In genomic region chr2:206328979-206329378, GRCh38 we compare ENCODE assay signal across 22 cellular contexts.
"Had no signal": no experiment of that assay in that cellular context is flagged by ENCODE, and none has a peak within 500 bp of the region (broad histone marks: within the 10 kb centered on the region; RNA-seq: fewer than 3 reads in every experiment).

No MANE protein-coding gene starts in this region.

- H3K36me3 Mint-ChIP-seq: activated naive CD4-positive, alpha-beta T cell treated with anti-CD3 and anti-CD28 coated beads, Interleukin-2, amount 50 U/mL, for 72 hours; naive B cell; type B pancreatic cell had no signal

- H3K4me1 ChIP-seq: esophagus squamous epithelium had no signal

- H3K36me3 ChIP-seq: esophagus squamous epithelium, neutrophil, WERI-Rb-1 had no signal

- H3K4me1 Mint-ChIP-seq: activated CD4-positive, alpha-beta memory T cell treated with anti-CD3 and anti-CD28 coated beads, Interleukin-2, amount 10 ng/mL, durations not matched to agents 7 days and 5 days; activated CD4-positive, alpha-beta T cell treated with anti-CD3 and anti-CD28 coated beads for 36 hours; naive B cell had no signal

- H3K9me3 Mint-ChIP-seq: activated CD4-positive, alpha-beta memory T cell treated with anti-CD3 and anti-CD28 coated beads, Interleukin-2, amount 10 ng/mL, durations not matched to agents 7 days and 5 days; activated T-cell treated with anti-CD3 and anti-CD28 coated beads, Interleukin-2, amount 50 U/mL, for 72 hours; T-helper 1 cell treated with Interleukin-12 subunit alpha and Interleukin-12 subunit beta and Interleukin-4 antibody, amounts not matched to agents 30 μg/mL and 1 μg/mL, for 36 hours; type B pancreatic cell had no signal

- H3K4me3 ChIP-seq: esophagus squamous epithelium, lung had no signal

- H3K27me3 ChIP-seq: esophagus squamous epithelium, neutrophil had no signal

- H3K4me3 Mint-ChIP-seq: activated CD4-positive, alpha-beta memory T cell treated with anti-CD3 and anti-CD28 coated beads, Interleukin-2, amount 10 ng/mL, durations not matched to agents 7 days and 5 days; activated CD4-positive, alpha-beta T cell treated with anti-CD3 and anti-CD28 coated beads for 36 hours; activated T-cell treated with anti-CD3 and anti-CD28 coated beads, Interleukin-2, amount 50 U/mL, for 72 hours; naive B cell; T-helper 1 cell treated with Interleukin-12 subunit alpha and Interleukin-12 subunit beta and Interleukin-4 antibody, amounts not matched to agents 30 μg/mL and 1 μg/mL, for 36 hours; type B pancreatic cell had no signal

- DNase-seq: activated CD4-positive, alpha-beta memory T cell treated with anti-CD3 and anti-CD28 coated beads, Interleukin-2, amount 10 ng/mL, durations not matched to agents 7 days and 5 days; activated CD4-positive, alpha-beta T cell treated with anti-CD3 and anti-CD28 coated beads for 36 hours; activated CD8-positive, alpha-beta memory T cell treated with anti-CD3 and anti-CD28 coated beads, Interleukin-2, amount 50 U/mL, for 4 hours; activated gamma-delta T cell; activated T-cell treated with anti-CD3 and anti-CD28 coated beads, Interleukin-2, amount 50 U/mL, for 72 hours; amniotic stem cell; esophagus squamous epithelium; foreskin fibroblast; islet precursor cell; midbrain; naive B cell; right cardiac atrium; small intestine; stimulated activated CD4-positive, alpha-beta T cell treated with anti-CD3 and anti-CD28 coated beads, Interleukin-4, amount 100 ng/mL, for 24 hours; stimulated activated naive CD4-positive, alpha-beta T cell treated with Interleukin-2 at 50 U/mL for 16 hours; substantia nigra; WERI-Rb-1 had no signal

- H3K9me3 ChIP-seq: esophagus squamous epithelium, neutrophil had no signal

- H3K27ac ChIP-seq: esophagus squamous epithelium, neutrophil, WERI-Rb-1 had no signal

- H3K27ac Mint-ChIP-seq: activated CD4-positive, alpha-beta memory T cell treated with anti-CD3 and anti-CD28 coated beads, Interleukin-2, amount 10 ng/mL, durations not matched to agents 7 days and 5 days; activated CD4-positive, alpha-beta T cell treated with anti-CD3 and anti-CD28 coated beads for 36 hours; activated naive CD4-positive, alpha-beta T cell treated with anti-CD3 and anti-CD28 coated beads, Interleukin-2, amount 50 U/mL, for 72 hours; activated T-cell treated with anti-CD3 and anti-CD28 coated beads, Interleukin-2, amount 50 U/mL, for 72 hours; naive B cell; T-helper 1 cell treated with Interleukin-12 subunit alpha and Interleukin-12 subunit beta and Interleukin-4 antibody, amounts not matched to agents 30 μg/mL and 1 μg/mL, for 36 hours; type B pancreatic cell had no signal

- ATAC-seq: activated CD4-positive, alpha-beta T cell treated with anti-CD3 and anti-CD28 coated beads for 36 hours; activated naive CD4-positive, alpha-beta T cell treated with anti-CD3 and anti-CD28 coated beads, Interleukin-2, amount 50 U/mL, for 72 hours; activated T-cell treated with anti-CD3 and anti-CD28 coated beads, Interleukin-2, amount 50 U/mL, for 72 hours; right cardiac atrium had no signal

- H3K27me3 Mint-ChIP-seq: activated CD4-positive, alpha-beta T cell treated with anti-CD3 and anti-CD28 coated beads for 36 hours; type B pancreatic cell had no signal
